In the genomic region with DNA sequence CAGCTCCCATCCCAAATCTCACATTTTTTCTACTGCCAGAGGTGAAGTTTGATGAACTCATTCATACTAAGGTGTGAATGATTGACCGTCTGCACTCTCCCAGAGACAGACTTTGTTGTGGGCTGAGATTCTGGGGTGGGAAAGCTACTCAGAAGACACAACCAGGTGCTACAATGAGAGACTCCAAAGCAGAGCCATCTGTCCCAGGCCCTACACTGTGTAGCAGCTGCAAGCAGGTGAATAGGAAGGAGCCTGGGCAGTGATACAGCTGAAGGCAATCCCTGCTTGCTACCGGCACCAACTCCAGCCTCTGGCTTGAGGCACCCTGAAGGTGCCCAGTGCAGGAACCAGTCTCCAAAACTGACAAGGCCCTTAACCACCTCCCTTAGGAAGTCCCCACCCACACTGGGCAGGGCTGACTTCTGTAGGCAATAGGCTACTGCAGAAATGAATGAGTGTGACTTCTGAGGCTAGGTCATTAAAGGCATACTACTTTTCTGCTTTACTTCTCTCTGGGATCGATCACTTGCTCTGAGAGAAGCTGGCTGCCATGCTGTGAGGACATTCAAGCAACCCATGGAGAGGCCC, we compare ENCODE assay signal across 19 cellular contexts.
DNase-seq lines count a peak whose midpoint lies in the region; ATAC-seq and FAIRE-seq lines count a peak whose summit lies in the region.
"Had no signal": no experiment of that assay in that cellular context is flagged by ENCODE, and none has a peak within 500 bp of the region (broad histone marks: within the 10 kb centered on the region; RNA-seq: fewer than 3 reads in every experiment).

No MANE protein-coding gene starts in this region.

- no peaks in the 10 kb centered on the region for H3K9me3 Mint-ChIP-seq in activated CD4-positive, alpha-beta T cell treated with anti-CD3 and anti-CD28 coated beads for 36 hours (ENCODE audit: low read depth)
- peaks cover 2% of the 10 kb centered on the region in 2 donors for H3K9me3 Mint-ChIP-seq in activated T-cell treated with anti-CD3 and anti-CD28 coated beads, Interleukin-2, amount 50 U/mL, for 72 hours
- no peaks in the 10 kb centered on the region for H3K9me3 Mint-ChIP-seq in naive thymus-derived CD8-positive, alpha-beta T cell
- H3K9me3 Mint-ChIP-seq: IgD-negative memory B cell had no signal

- H3K27ac Mint-ChIP-seq in activated CD4-positive, alpha-beta T cell treated with anti-CD3 and anti-CD28 coated beads for 36 hours, result peak overlapping the region; percentile 20
- H3K27ac Mint-ChIP-seq in activated T-cell treated with anti-CD3 and anti-CD28 coated beads, Interleukin-2, amount 50 U/mL, for 72 hours, result no peak overlapping the region
- H3K27ac Mint-ChIP-seq in naive thymus-derived CD8-positive, alpha-beta T cell, result peak overlapping the region in 8 of 10 donors; percentile 4 to 75 (median 46)

- CTCF ChIA-PET in activated CD4-positive, alpha-beta T cell treated with anti-CD3 and anti-CD28 coated beads for 36 hours (lab: Charles Lee), result interaction anchor here (0.8 to 2.0 kb wide), 3 partner anchors 16 to 77 kb away, joined by 4 to 7 read pairs (median 5); no protein-coding TSS in a partner anchor

- FAIRE-seq in GM18507 (lab: Jason Lieb, UNC), result peak; percentile 35
- FAIRE-seq: A204.1, endothelial cell of umbilical vein had no signal

- H3K27me3 Mint-ChIP-seq in activated CD4-positive, alpha-beta T cell treated with anti-CD3 and anti-CD28 coated beads for 36 hours, result no peaks in the 10 kb centered on the region
- H3K27me3 Mint-ChIP-seq in activated T-cell treated with anti-CD3 and anti-CD28 coated beads, Interleukin-2, amount 50 U/mL, for 72 hours (ENCODE audit: low read depth), result peaks cover 5% of the 10 kb centered on the region
- H3K27me3 Mint-ChIP-seq in naive thymus-derived CD8-positive, alpha-beta T cell, result no peaks in the 10 kb centered on the region
- H3K27me3 Mint-ChIP-seq: IgD-negative memory B cell had no signal

- POLR2A ChIA-PET in activated CD4-positive, alpha-beta T cell treated with anti-CD3 and anti-CD28 coated beads for 36 hours (lab: Charles Lee), result interaction anchor here (0.7 kb wide), 1 partner anchor 9 kb away, joined by 3 read pairs; no protein-coding TSS in a partner anchor
- POLR2A ChIA-PET in naive thymus-derived CD8-positive, alpha-beta T cell (lab: Charles Lee), result interaction anchor here (0.6 to 9.2 kb wide), 5 partner anchors 8 to 79 kb away, joined by 3 to 130 read pairs (median 5); partner anchors contain the start of gene RUNX3

- no peak overlapping the region for H3K4me3 Mint-ChIP-seq in activated CD4-positive, alpha-beta T cell treated with anti-CD3 and anti-CD28 coated beads for 36 hours
- peak overlapping the region; percentile 21 to 47 for H3K4me3 Mint-ChIP-seq in activated T-cell treated with anti-CD3 and anti-CD28 coated beads, Interleukin-2, amount 50 U/mL, for 72 hours
- H3K4me3 Mint-ChIP-seq in naive thymus-derived CD8-positive, alpha-beta T cell, result peak overlapping the region in 5 of 10 donors; percentile 2 to 39 (median 20)
- H3K4me3 Mint-ChIP-seq: IgD-negative memory B cell had no signal

- peak; percentile 92 for ATAC-seq in activated CD4-positive, alpha-beta T cell treated with anti-CD3 and anti-CD28 coated beads for 36 hours
- peak; percentile 91 to 93 for ATAC-seq in activated T-cell treated with anti-CD3 and anti-CD28 coated beads, Interleukin-2, amount 50 U/mL, for 72 hours (replicated peaks in 1 of 2)
- peak; percentile 32 to 45 for ATAC-seq in naive thymus-derived CD8-positive, alpha-beta T cell
- no peak for ATAC-seq in GM21786 (IDR thresholded peaks at IDR 0.05; ENCODE audit: unreplicated experiment)
- ATAC-seq: PC-3, sciatic nerve had no signal

- H3K4me1 Mint-ChIP-seq in activated CD4-positive, alpha-beta T cell treated with anti-CD3 and anti-CD28 coated beads for 36 hours, result peaks cover 62% of the 10 kb centered on the region
- peaks cover 71% of the 10 kb centered on the region for H3K4me1 Mint-ChIP-seq in activated T-cell treated with anti-CD3 and anti-CD28 coated beads, Interleukin-2, amount 50 U/mL, for 72 hours (ENCODE audit: low read depth)
- peaks cover 32 to 90% (median 77%) of the 10 kb centered on the region in 4 donors for H3K4me1 Mint-ChIP-seq in naive thymus-derived CD8-positive, alpha-beta T cell

- no peaks in the 10 kb centered on the region for H3K36me3 Mint-ChIP-seq in activated CD4-positive, alpha-beta T cell treated with anti-CD3 and anti-CD28 coated beads for 36 hours (ENCODE audit: low read depth)
- H3K36me3 Mint-ChIP-seq in activated T-cell treated with anti-CD3 and anti-CD28 coated beads, Interleukin-2, amount 50 U/mL, for 72 hours (ENCODE audit: insufficient read depth in 2 of 2), result peaks cover 1 to 3% of the 10 kb centered on the region in 2 donors
- H3K36me3 Mint-ChIP-seq in naive thymus-derived CD8-positive, alpha-beta T cell, result no peaks in the 10 kb centered on the region
- H3K36me3 Mint-ChIP-seq: IgD-negative memory B cell had no signal

- intact Hi-C loops in activated CD4-positive, alpha-beta T cell treated with anti-CD3 and anti-CD28 coated beads for 36 hours (cut with DNase I, micrococcal nuclease), result no loop called here

- peak; percentile 78 for DNase-seq in activated CD4-positive, alpha-beta T cell treated with anti-CD3 and anti-CD28 coated beads for 36 hours
- no peak for DNase-seq in activated CD4-positive, alpha-beta T cell treated with anti-CD3 and anti-CD28 coated beads for 1 hour
- DNase-seq in GM18507 (ENCODE audit: extremely low spot score, insufficient read length, low read depth), result no peak
- peak; percentile 71 to 75 for DNase-seq in activated T-cell treated with anti-CD3 and anti-CD28 coated beads, Interleukin-2, amount 50 U/mL, for 72 hours
- no peak for DNase-seq in naive thymus-derived CD8-positive, alpha-beta T cell
- no peak for DNase-seq in NCI-H1417 treated with DMSO at 0.1 percent for 48 hours (lab: John Stamatoyannopoulos, UW)
- no peak for DNase-seq in Ammon's horn (ENCODE audit: low spot score)
- DNase-seq: anterior cingulate cortex, EL, foreskin melanocyte, left ventricle myocardium inferior, NCI-H1092 treated with DMSO at 0.1 percent for 48 hours, NCI-H526 treated with DMSO at 0.1 percent for 48 hours, PC-3 had no signal

Comparison
In these comparisons a context has a peak if more than half of its experiments do, and no peak if none do; other contexts are left out.
1. DNase-seq: peak in activated CD4-positive, alpha-beta T cell treated with anti-CD3 and anti-CD28 coated beads for 36 hours (single experiment) and activated T-cell treated with anti-CD3 and anti-CD28 coated beads, Interleukin-2, amount 50 U/mL, for 72 hours (2 of 2); none in activated CD4-positive, alpha-beta T cell treated with anti-CD3 and anti-CD28 coated beads for 1 hour (single experiment), GM18507 (single experiment), naive thymus-derived CD8-positive, alpha-beta T cell (0 of 10), NCI-H1417 treated with DMSO at 0.1 percent for 48 hours (single experiment) and Ammon's horn (single experiment).